Comparison of ENCODE assay signal across 1 cellular context in genomic region chr19:49155830-49156346, GRCh38.
A peak's percentile ranks its signal among the peaks of the same experiment; 100 is the strongest.
TF ChIP-seq lines count a peak whose summit lies in the region.

No MANE protein-coding gene starts in this region.

TF ChIP-seq in HepG2, 621 proteins besides CTCF, POLR2A, EP300 and RAD21:
- TF ChIP-seq TBX2 (CRISPR knock-in tag; IDR thresholded peaks at IDR 0.05; ENCODE audit: borderline replicate concordance) (no peak), DBP (CRISPR knock-in tag; IDR thresholded peaks at IDR 0.05; ENCODE audit: not compliant biosample characterization) (no peak), SSRP1 (CRISPR knock-in tag; IDR thresholded peaks at IDR 0.05) (no peak), ZNF616 (CRISPR knock-in tag; IDR thresholded peaks at IDR 0.05; ENCODE audit: low read depth) (no peak), HMG20B (CRISPR knock-in tag; conservative IDR thresholded peaks at IDR 0.05) (no peak), ZBTB39 (CRISPR knock-in tag; IDR thresholded peaks at IDR 0.05) (no peak), ZNF850 (CRISPR knock-in tag; conservative IDR thresholded peaks at IDR 0.05) (no peak), ZNF230 (CRISPR knock-in tag; IDR thresholded peaks at IDR 0.05) (no peak), CEBPB (IDR thresholded peaks at IDR 0.05; ENCODE audit: borderline replicate concordance, low read depth, low read length) (no peak), NR2F6 (IDR thresholded peaks at IDR 0.05) (peak; percentile 9; the same call in 1 of the 2 replicates), NR2F6 (CRISPR knock-in tag; IDR thresholded peaks at IDR 0.05) (no peak), ZSCAN5A (CRISPR knock-in tag; IDR thresholded peaks at IDR 0.05; ENCODE audit: borderline replicate concordance) (no peak), ZNF781 (CRISPR knock-in tag; IDR thresholded peaks at IDR 0.05; ENCODE audit: borderline replicate concordance, not compliant biosample characterization) (no peak), THAP8 (CRISPR knock-in tag; IDR thresholded peaks at IDR 0.05; ENCODE audit: borderline replicate concordance) (no peak), CBX2 (IDR thresholded peaks at IDR 0.05; ENCODE audit: low read depth, low read length) (no peak), CBX2 (CRISPR knock-in tag; IDR thresholded peaks at IDR 0.05; ENCODE audit: low read depth) (no peak), DRAP1 (CRISPR knock-in tag; IDR thresholded peaks at IDR 0.05) (0 out of 2 replicates have a peak, but pooled peaks have one; percentile 25), ZNF580 (CRISPR knock-in tag; IDR thresholded peaks at IDR 0.05; ENCODE audit: borderline replicate concordance, low read depth) (no peak), ZNF512 (CRISPR knock-in tag; IDR thresholded peaks at IDR 0.05) (no peak), DMAP1 (CRISPR knock-in tag; IDR thresholded peaks at IDR 0.05) (no peak), TOE1 (CRISPR knock-in tag; IDR thresholded peaks at IDR 0.05) (no peak), PBX3 (CRISPR knock-in tag; IDR thresholded peaks at IDR 0.05; ENCODE audit: borderline replicate concordance) (no peak), XRCC5 (optimal IDR thresholded peaks at IDR 0.05; ENCODE audit: low read length) (no peak), RFX5 (IDR thresholded peaks at IDR 0.05; ENCODE audit: low read depth, low read length) (no peak), IKZF4 (CRISPR knock-in tag; IDR thresholded peaks at IDR 0.05; ENCODE audit: borderline replicate concordance, low read depth, not compliant biosample characterization) (no peak), PCBP1 (IDR thresholded peaks at IDR 0.05; ENCODE audit: borderline replicate concordance, low read depth, low read length) (no peak), TBP (CRISPR knock-in tag; IDR thresholded peaks at IDR 0.05) (no peak), SAP130 (CRISPR knock-in tag; IDR thresholded peaks at IDR 0.05; ENCODE audit: low read depth) (peak; percentile 19; the same call in 1 of the 2 replicates), RFX3 (CRISPR knock-in tag; IDR thresholded peaks at IDR 0.05) (no peak), MYNN (CRISPR knock-in tag; IDR thresholded peaks at IDR 0.05; ENCODE audit: low read depth) (no peak), HOXA5 (CRISPR knock-in tag; IDR thresholded peaks at IDR 0.05) (no peak), ZNF460 (CRISPR knock-in tag; IDR thresholded peaks at IDR 0.05; ENCODE audit: borderline replicate concordance) (no peak), ZFYVE20 (CRISPR knock-in tag; IDR thresholded peaks at IDR 0.05; ENCODE audit: borderline replicate concordance, low read depth) (no peak), TFAP4 (IDR thresholded peaks at IDR 0.05; ENCODE audit: borderline replicate concordance, low read depth) (peak; percentile 42; the same call in 1 of the 2 replicates), ZNF800 (CRISPR knock-in tag; IDR thresholded peaks at IDR 0.05) (no peak)
